In genomic region chr1:50426702-50427085, GRCh38 we compare ENCODE assay signal across 19 cellular contexts. TPM values are rescaled to one million over a fixed set of nuclear protein-coding genes. Genes with fewer than 3 reads are reported as not detected.
DNase-seq lines count a peak whose midpoint lies in the region; ATAC-seq, FAIRE-seq and TF ChIP-seq lines count a peak whose summit lies in the region.
"Had no signal": no experiment of that assay in that cellular context is flagged by ENCODE, and none has a peak within 500 bp of the region (broad histone marks: within the 10 kb centered on the region; RNA-seq: fewer than 3 reads in every experiment).

No MANE protein-coding gene starts in this region.

- H3K9me2 ChIP-seq in neural cell (ENCODE audit: insufficient read depth, low read length) = no peaks in the 10 kb centered on the region

- no peaks in the 10 kb centered on the region for H4K20me1 ChIP-seq in neural cell (ENCODE audit: insufficient read depth)

- H3K4me1 Mint-ChIP-seq in Calu3 (ENCODE audit: low read depth, unreplicated experiment) = peaks cover 14% of the 10 kb centered on the region

- H3K9me3 Mint-ChIP-seq in Calu3 (ENCODE audit: low read depth, unreplicated experiment) = no peaks in the 10 kb centered on the region

- peaks cover 100% of the 10 kb centered on the region for H3K27me3 ChIP-seq in HUES6 (ENCODE audit: control insufficient read depth, insufficient read depth, low read length)
- H3K27me3 ChIP-seq in dorsolateral prefrontal cortex = peaks cover 28 to 98% (median 87%) of the 10 kb centered on the region in 45 donors
- H3K27me3 ChIP-seq in neural cell (ENCODE audit: insufficient read depth, low read depth, low read length) = peaks cover 100% of the 10 kb centered on the region
- H3K27me3 ChIP-seq: testis had no signal

- H3K36me3 ChIP-seq in HUES6 (ENCODE audit: control insufficient read depth, insufficient read depth, low read length) = no peaks in the 10 kb centered on the region
- H3K36me3 ChIP-seq in neural cell (ENCODE audit: insufficient read depth, low read length) = no peaks in the 10 kb centered on the region

- no peak for TF ChIP-seq EP300 in neural cell (conservative IDR thresholded peaks at IDR 0.05; ENCODE audit: poor library complexity, severe bottlenecking)

- peaks cover 46% of the 10 kb centered on the region for H3K4me1 ChIP-seq in HUES6 (ENCODE audit: control insufficient read depth, insufficient read depth, low read length)

- intact Hi-C loops in Calu3 (cut with micrococcal nuclease; ENCODE audit: unreplicated experiment) (no loop called here), dorsolateral prefrontal cortex (cut with DNase I) (no loop called here)

- DNase-seq in Calu3 (no peak), dorsolateral prefrontal cortex (no peak), NCI-H345 treated with DMSO at 0.1 percent for 48 hours (lab: John Stamatoyannopoulos, UW; ENCODE audit: unreplicated experiment) (no peak), GM12891 (ENCODE audit: insufficient read length, low spot score) (no peak), HPDE6-E6E7 (ENCODE audit: extremely low spot score) (no peak)
- DNase-seq: DMS153; MM.1S; NCI-H187; stimulated activated CD4-positive, alpha-beta T cell treated with anti-CD3 and anti-CD28 coated beads, Interleukin-4, amount 100 ng/mL, for 4 hours; T-helper 2 cell; testis had no signal

- FAIRE-seq in GM12891 (lab: Jason Lieb, UNC) = no peak
- FAIRE-seq: H54 had no signal

- TF ChIP-seq RAD21 in neural cell (conservative IDR thresholded peaks at IDR 0.05) = no peak

- H3K27me3 Mint-ChIP-seq in Calu3 (ENCODE audit: unreplicated experiment) = peaks cover 74% of the 10 kb centered on the region

- H3K27ac ChIP-seq in HUES6 (ENCODE audit: low read depth, low read length) = no peak overlapping the region
- no peak overlapping the region for H3K27ac ChIP-seq in dorsolateral prefrontal cortex
- H3K27ac ChIP-seq in neural cell (ENCODE audit: low read length) = no peak overlapping the region
- H3K27ac ChIP-seq: skin epidermis, testis had no signal

- no peaks in the 10 kb centered on the region for H3K79me2 ChIP-seq in neural cell (replicated peaks; ENCODE audit: insufficient read depth, low read length)

- H3K9ac ChIP-seq in HUES6 (ENCODE audit: low read length) (no peak overlapping the region), neural cell (ENCODE audit: low read length) (no peak overlapping the region)

- H3F3A ChIP-seq in neural cell (ENCODE audit: insufficient read depth, low read length, poor library complexity, severe bottlenecking) = no peaks in the 10 kb centered on the region

- H3K9me3 ChIP-seq in HUES6 (ENCODE audit: control insufficient read depth, insufficient read depth, low read depth, low read length) (no peaks in the 10 kb centered on the region), neural cell (ENCODE audit: low read length) (peaks cover 4% of the 10 kb centered on the region)
- H3K9me3 ChIP-seq: testis had no signal

- no peak overlapping the region for H3K27ac Mint-ChIP-seq in Calu3 (ENCODE audit: unreplicated experiment)

- CTCF ChIA-PET in Calu3 (lab: Charles Lee) = interaction anchor here (0.6 kb wide), 1 partner anchor 461 kb away, joined by 3 read pairs; no protein-coding TSS in a partner anchor

- no peak for TF ChIP-seq CTCF in Calu3 (IDR thresholded peaks at IDR 0.05; ENCODE audit: unreplicated experiment)
- no peak for TF ChIP-seq CTCF in dorsolateral prefrontal cortex (IDR thresholded peaks at IDR 0.05 in 54 of 56, conservative IDR thresholded peaks at IDR 0.05 in 2 of 56; ENCODE audit: low read depth in 1 of 56, partially characterized antibody in 56 of 56)
- no peak for TF ChIP-seq CTCF in neural cell (IDR thresholded peaks at IDR 0.05; ENCODE audit: poor library complexity, severe bottlenecking)

- H3K4me3 ChIP-seq in HUES6 (ENCODE audit: low read depth, low read length) = peak overlapping the region; percentile 27; the same call in 1 of the 2 replicates
- peak overlapping the region in 31 of 59 donors; percentile 0 to 58 (median 33) for H3K4me3 ChIP-seq in dorsolateral prefrontal cortex
- H3K4me3 ChIP-seq in neural cell (ENCODE audit: low read length) = no peak overlapping the region
- H3K4me3 ChIP-seq: lung, skin epidermis, testis had no signal

- no TSS peak for BruUV-seq in Calu3 (replicated peaks; lab: Mats Ljungman, UMichigan)

- TF ChIP-seq POLR2A in GM12891 (IDR thresholded peaks at IDR 0.05; ENCODE audit: low read depth, low read length) = no peak

- H3K4me2 ChIP-seq in neural cell (ENCODE audit: low read length) = no peak overlapping the region

- peaks cover 6% of the 10 kb centered on the region for H3K36me3 Mint-ChIP-seq in Calu3 (ENCODE audit: insufficient read depth, unreplicated experiment)

- ATAC-seq in GM21723 (IDR thresholded peaks at IDR 0.05; ENCODE audit: unreplicated experiment) = no peak

- H2AFZ ChIP-seq in neural cell (ENCODE audit: low read depth, low read length) = no peak overlapping the region

- peak overlapping the region; percentile 68 for H3K4me3 Mint-ChIP-seq in Calu3 (ENCODE audit: low read depth, unreplicated experiment)

TF ChIP-seq in neural cell, 6 proteins besides CTCF, POLR2A, EP300 and RAD21:
- no peak for TF ChIP-seq MXI1 (conservative IDR thresholded peaks at IDR 0.05; ENCODE audit: poor library complexity, severe bottlenecking)
- TF ChIP-seq EZH2 (IDR thresholded peaks at IDR 0.05; ENCODE audit: borderline replicate concordance, insufficient read depth, low read length, poor library complexity, severe bottlenecking) = peak; percentile 79
- TF ChIP-seq POLR2AphosphoS5 (IDR thresholded peaks at IDR 0.05) = no peak
- no peak for TF ChIP-seq SMC3 (conservative IDR thresholded peaks at IDR 0.05; ENCODE audit: poor library complexity)
- TF ChIP-seq TAF1 (IDR thresholded peaks at IDR 0.05; ENCODE audit: low read depth) = no peak

TF ChIP-seq in GM12891, 5 proteins besides CTCF, POLR2A, EP300 and RAD21:
- TF ChIP-seq SPI1 (IDR thresholded peaks at IDR 0.05; ENCODE audit: low read depth, low read length) (no peak), POU2F2 (IDR thresholded peaks at IDR 0.05; ENCODE audit: low read depth, low read length) (no peak), TAF1 (IDR thresholded peaks at IDR 0.05; ENCODE audit: low read depth, low read length) (no peak), PAX5 (IDR thresholded peaks at IDR 0.05; ENCODE audit: insufficient read depth, low read length, severe bottlenecking) (no peak), POLR2AphosphoS5 (IDR thresholded peaks at IDR 0.05; ENCODE audit: low read depth, low read length) (no peak)
TF ChIP-seq in GM12891: peak in this region for 0.

RNA-seq across cellular contexts. Expression of gene DMRTA2, which starts 3.5 kb away (rescaled TPM):
- total RNA-seq in Calu3 (2022) (0.19 and 0.37 TPM in 2 replicates), dorsolateral prefrontal cortex (1 to 10 TPM in 17 of 120 experiments, under 1 TPM in 96, not detected in 7; 0.13 to 2.9 (median 0.49) TPM)
- polyA plus RNA-seq in neural cell = 0.22 and 0.36 TPM in 2 replicates
- 0.35 TPM in 1 of 2 replicates, not detected in the other for polyA minus RNA-seq in neural cell
- polyA plus RNA-seq in GM12891 (2012; ENCODE audit: low read depth, missing spikeins) = 0.04 TPM
- total RNA-seq: glomerular endothelial cell had no signal
- polyA plus RNA-seq: adipose tissue had no signal
